ENCODE assay signal across 24 cellular contexts in genomic region chr16:64137976-64138375, GRCh38.
"Had no signal": no experiment of that assay in that cellular context is flagged by ENCODE, and none has a peak within 500 bp of the region (broad histone marks: within the 10 kb centered on the region; RNA-seq: fewer than 3 reads in every experiment).

No MANE protein-coding gene starts in this region.

- H3K27me3 ChIP-seq: Peyer's patch, SJCRH30 had no signal

- H3K36me3 ChIP-seq: Peyer's patch, SJCRH30 had no signal

- H3K9me3 ChIP-seq: Peyer's patch had no signal

- FAIRE-seq: HTR-8/SVneo had no signal

- H3K4me3 ChIP-seq: Peyer's patch, SJCRH30, SK-N-MC had no signal

- ATAC-seq: PC-3 had no signal

- H3K27ac ChIP-seq: HL-60, Peyer's patch, SJCRH30, SK-N-MC had no signal

- H3K4me1 ChIP-seq: Peyer's patch had no signal

- DNase-seq: KBM-7, MV-4-11, NCI-H1048, NCI-H1105, NCI-H1417, NCI-H1436 treated with DMSO at 0.1 percent for 48 hours, NCI-H1694, NCI-H187 treated with DMSO at 0.1 percent for 48 hours, NCI-H2081, NCI-H2171, NCI-H226, NCI-H446, NCI-H510A, NCI-H524 treated with DMSO at 0.1 percent for 48 hours, NCI-H69, NCI-H774, PC-3, Peyer's patch, Right ventricle myocardium superior, RPMI8226, SJCRH30 had no signal
